In genomic region chr3:184315506-184315867, GRCh38 we compare ENCODE assay signal across 8 cellular contexts. TPM values are rescaled to one million over a fixed set of nuclear protein-coding genes. Genes with fewer than 3 reads are reported as not detected.
DNase-seq lines count a peak whose midpoint lies in the region; ATAC-seq and TF ChIP-seq lines count a peak whose summit lies in the region.

No MANE protein-coding gene starts in this region.

- H3K9me3 ChIP-seq in cardiac muscle cell (ENCODE audit: low read depth) = no peaks in the 10 kb centered on the region
- no peaks in the 10 kb centered on the region for H3K9me3 ChIP-seq in neuronal stem cell (replicated peaks in 1 of 2; ENCODE audit: control insufficient read depth in 2 of 2, insufficient read depth in 1 of 2, low read depth in 1 of 2, low read length in 2 of 2)

- peaks cover 13% of the 10 kb centered on the region for H3K4me1 ChIP-seq in cardiac muscle cell (ENCODE audit: low read depth)
- peaks cover 7 to 15% of the 10 kb centered on the region in 2 donors for H3K4me1 ChIP-seq in neuronal stem cell (ENCODE audit: control insufficient read depth in 2 of 2, insufficient read depth in 1 of 2, low read depth in 1 of 2, low read length in 2 of 2)

- H2BK12ac ChIP-seq in neuronal stem cell (ENCODE audit: low read length) = no peak overlapping the region

- intact Hi-C loops in Right ventricle myocardium superior (cut with DNase I) = no loop called here

- no CpG with 5 or more reads among the region's 9 CpGs for WGBS in neuronal stem cell (ENCODE audit: extremely low coverage in 2 of 2, insufficient read length in 2 of 2, insufficient replicate concordance in 1 of 2), 2 donors

- peak overlapping the region; percentile 98 for H2AK5ac ChIP-seq in neuronal stem cell (ENCODE audit: low read depth, low read length)

- peak overlapping the region; percentile 89 for H3K23ac ChIP-seq in neuronal stem cell (ENCODE audit: low read depth, low read length, poor library complexity)

- H3K27ac Mint-ChIP-seq in effector memory CD8-positive, alpha-beta T cell = peak overlapping the region; percentile 77 to 93

- peak overlapping the region; percentile 66 for H2BK5ac ChIP-seq in neuronal stem cell (ENCODE audit: low read length)

- H3K18ac ChIP-seq in neuronal stem cell (ENCODE audit: low read length) = peak overlapping the region; percentile 90

- H3K9ac ChIP-seq in neuronal stem cell (ENCODE audit: low read depth, low read length, poor library complexity) = peak overlapping the region; percentile 92

- peaks cover 31 to 38% of the 10 kb centered on the region in 2 donors for H3K4me1 Mint-ChIP-seq in effector memory CD8-positive, alpha-beta T cell (ENCODE audit: low read depth in 2 of 2)

- H3K79me1 ChIP-seq in neuronal stem cell (ENCODE audit: low read depth, low read length) = peaks cover 7% of the 10 kb centered on the region

- H3K9me3 Mint-ChIP-seq in effector memory CD8-positive, alpha-beta T cell = no peaks in the 10 kb centered on the region

- TF ChIP-seq CTCF in cardiac muscle cell (IDR thresholded peaks at IDR 0.05; ENCODE audit: low read depth, low read length) = no peak

- H3K27ac ChIP-seq in cardiac muscle cell (peak overlapping the region; percentile 96), neuronal stem cell (replicated peaks; ENCODE audit: low read length) (peak overlapping the region; percentile 22)

- no peak overlapping the region for H2BK120ac ChIP-seq in neuronal stem cell (ENCODE audit: low read depth, low read length)

- peak overlapping the region; percentile 95 for H3K4me3 ChIP-seq in cardiac muscle cell
- peak overlapping the region; percentile 78 to 98 for H3K4me3 ChIP-seq in neuronal stem cell (ENCODE audit: low read length in 2 of 2)

- no peak overlapping the region for H2BK15ac ChIP-seq in neuronal stem cell (ENCODE audit: low read length)

- H3K36me3 ChIP-seq in cardiac muscle cell (peaks cover 4% of the 10 kb centered on the region), neuronal stem cell (replicated peaks in 1 of 2; ENCODE audit: control insufficient read depth in 2 of 2, insufficient read depth in 2 of 2, low read length in 2 of 2) (peaks cover 20 to 52% of the 10 kb centered on the region in 2 donors)

- no peak overlapping the region for H4K91ac ChIP-seq in neuronal stem cell (ENCODE audit: low read depth, low read length, poor library complexity)

- H3K4ac ChIP-seq in neuronal stem cell (ENCODE audit: low read length) = no peak overlapping the region

- peaks cover 45% of the 10 kb centered on the region for H3K36me3 Mint-ChIP-seq in effector memory CD8-positive, alpha-beta T cell (ENCODE audit: insufficient read depth)

- H3K14ac ChIP-seq in neuronal stem cell (ENCODE audit: low read length) = peak overlapping the region; percentile 89

- H3K4me3 Mint-ChIP-seq in effector memory CD8-positive, alpha-beta T cell = peak overlapping the region; percentile 63 to 71

- no peaks in the 10 kb centered on the region for H3K27me3 ChIP-seq in cardiac muscle cell
- no peaks in the 10 kb centered on the region for H3K27me3 ChIP-seq in neuronal stem cell (ENCODE audit: control insufficient read depth in 3 of 3, insufficient read depth in 3 of 3, low read depth in 1 of 3, low read length in 3 of 3)

- ATAC-seq in Right ventricle myocardium superior (ENCODE audit: poor library complexity) = no peak
- ATAC-seq in effector memory CD8-positive, alpha-beta T cell (replicated peaks) = no peak

- peak overlapping the region; percentile 91 for H3K4me2 ChIP-seq in neuronal stem cell (ENCODE audit: insufficient read depth, low read length, poor library complexity, severe bottlenecking)

- DNase-seq in cardiac muscle cell (ENCODE audit: low read depth in 1 of 2, low spot score in 1 of 2) (no peak), Right ventricle myocardium superior (no peak), NOMO-1 treated with dmso at 0.1 percent for 144 hours (lab: John Stamatoyannopoulos, UW; ENCODE audit: unreplicated experiment) (peak; percentile 22), neuronal stem cell (ENCODE audit: low spot score) (no peak), H4 (ENCODE audit: low spot score) (no peak), NCI-H510A treated with DMSO at 0.1 percent for 48 hours (lab: John Stamatoyannopoulos, UW) (no peak), DMS153 treated with DMSO at 0.1 percent for 48 hours (lab: John Stamatoyannopoulos, UW; ENCODE audit: unreplicated experiment) (no peak)
- DNase-seq in effector memory CD8-positive, alpha-beta T cell = no peak

- H3K27me3 Mint-ChIP-seq in effector memory CD8-positive, alpha-beta T cell = no peaks in the 10 kb centered on the region

- no peak overlapping the region for H4K8ac ChIP-seq in neuronal stem cell (ENCODE audit: low read depth, low read length)

- no peak overlapping the region for H2AFZ ChIP-seq in neuronal stem cell (ENCODE audit: low read length)

RNA-seq across cellular contexts. Expression of gene EIF4G1, which starts 1.1 kb away (rescaled TPM):
- total RNA-seq in cardiac muscle cell = 269 and 275 TPM in 2 replicates
- polyA plus RNA-seq in cardiac muscle cell = 166 and 184 TPM in 2 replicates
- 254 TPM for total RNA-seq in Right ventricle myocardium superior
- polyA plus RNA-seq in neuronal stem cell (2013, experiment 1 of 2) = 102 TPM
- polyA plus RNA-seq in neuronal stem cell (2013, experiment 2 of 2) = 99.2 TPM
- total RNA-seq in H4 (2014; rRNA removed; shearing (Covaris generic)) = 216 and 235 TPM in 2 replicates

RNA-seq across cellular contexts. Expression of gene PSMD2, which starts 16.4 kb away (rescaled TPM):
- total RNA-seq in cardiac muscle cell = 314 and 456 TPM in 2 replicates
- polyA plus RNA-seq in cardiac muscle cell = 390 and 464 TPM in 2 replicates
- total RNA-seq in Right ventricle myocardium superior = 237 TPM
- polyA plus RNA-seq in neuronal stem cell (2013, experiment 1 of 2) = 114 TPM
- polyA plus RNA-seq in neuronal stem cell (2013, experiment 2 of 2) = 116 TPM
- 691 and 864 TPM in 2 replicates for total RNA-seq in H4 (2014; rRNA removed; shearing (Covaris generic))

RNA-seq across cellular contexts. Expression of gene FAM131A, which starts 21.9 kb away (rescaled TPM):
- total RNA-seq in cardiac muscle cell (22.1 and 34.3 TPM in 2 replicates), Right ventricle myocardium superior (36.3 TPM)
- polyA plus RNA-seq in cardiac muscle cell = 9.6 and 16.0 TPM in 2 replicates
- polyA plus RNA-seq in neuronal stem cell (2013, experiment 1 of 2) = 16.7 TPM
- polyA plus RNA-seq in neuronal stem cell (2013, experiment 2 of 2) = 15.7 TPM
- 18.4 and 22.2 TPM in 2 replicates for total RNA-seq in H4 (2014; rRNA removed; shearing (Covaris generic))

RNA-seq across cellular contexts. Expression of gene ECE2, which starts 39.7 kb away (rescaled TPM):
- total RNA-seq in cardiac muscle cell (not detected in 2 replicates), Right ventricle myocardium superior (not detected)
- not detected in 2 replicates for polyA plus RNA-seq in cardiac muscle cell
- polyA plus RNA-seq in neuronal stem cell (2013, experiment 1 of 2) = 0.04 TPM
- 0.06 TPM for polyA plus RNA-seq in neuronal stem cell (2013, experiment 2 of 2)
- total RNA-seq in H4 (2014; rRNA removed; shearing (Covaris generic)) = not detected in 2 replicates

RNA-seq across cellular contexts. Expression of gene CLCN2, which starts 45.9 kb away (rescaled TPM):
- 13.1 and 18.4 TPM in 2 replicates for total RNA-seq in cardiac muscle cell
- 10.3 and 12.3 TPM in 2 replicates for polyA plus RNA-seq in cardiac muscle cell
- total RNA-seq in Right ventricle myocardium superior = 1.9 TPM
- 18.1 TPM for polyA plus RNA-seq in neuronal stem cell (2013, experiment 1 of 2)
- polyA plus RNA-seq in neuronal stem cell (2013, experiment 2 of 2) = 18.8 TPM
- 3.3 and 4.7 TPM in 2 replicates for total RNA-seq in H4 (2014; rRNA removed; shearing (Covaris generic))
